1 cellular context compared by ENCODE assay signal in the genomic region with DNA sequence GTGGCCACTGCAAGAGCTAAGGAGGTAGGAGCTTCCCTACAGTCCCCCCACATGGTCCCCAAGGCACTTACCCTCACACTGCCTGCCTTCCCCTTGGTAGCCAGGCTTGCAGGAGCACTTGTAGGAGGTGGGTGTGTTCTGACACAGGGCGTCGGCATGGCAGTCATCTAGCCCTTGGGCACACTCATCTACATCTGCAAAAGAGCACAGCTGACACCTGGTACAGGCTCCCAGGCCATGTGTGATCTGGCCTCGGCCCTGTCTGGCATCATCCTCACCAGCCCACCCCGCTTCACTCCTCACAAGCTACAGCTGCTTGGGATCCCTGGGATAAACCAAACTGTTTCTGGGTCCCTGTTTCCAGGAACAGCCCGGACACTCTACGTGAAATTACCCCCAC.
TF ChIP-seq lines count a peak whose summit lies in the region.

No MANE protein-coding gene starts in this region.

TF ChIP-seq in H1, 55 proteins besides CTCF, POLR2A, EP300 and RAD21:
- TF ChIP-seq ATF3 (IDR thresholded peaks at IDR 0.05; ENCODE audit: insufficient read depth, low read depth, low read length) (no peak), RNF2 (IDR thresholded peaks at IDR 0.05; ENCODE audit: borderline replicate concordance, low read depth, low read length, missing control alignments, poor library complexity, severe bottlenecking) (no peak), HDAC2 (IDR thresholded peaks at IDR 0.05; ENCODE audit: borderline replicate concordance in 1 of 2, low read depth in 2 of 2, low read length in 2 of 2) (no peak), CHD2 (IDR thresholded peaks at IDR 0.05; ENCODE audit: low read length) (no peak), TAF1 (IDR thresholded peaks at IDR 0.05; ENCODE audit: low read depth, low read length) (no peak), TAF7 (optimal IDR thresholded peaks at IDR 0.05; ENCODE audit: borderline replicate concordance, low read depth, low read length) (no peak), CHD1 (IDR thresholded peaks at IDR 0.05; ENCODE audit: low read depth, low read length) (no peak)
TF ChIP-seq in H1: peak in this region for 0.
